ENCODE assay signal across 22 cellular contexts in genomic region chr9:128995791-128996190, GRCh38. TPM values are rescaled to one million over a fixed set of nuclear protein-coding genes. Genes with fewer than 3 reads are reported as not detected.
A peak's percentile ranks its signal among the peaks of the same experiment; 100 is the strongest.
DNase-seq lines count a peak whose midpoint lies in the region; FAIRE-seq and TF ChIP-seq lines count a peak whose summit lies in the region.
"Had no signal": no experiment of that assay in that cellular context is flagged by ENCODE, and none has a peak within 500 bp of the region (broad histone marks: within the 10 kb centered on the region; RNA-seq: fewer than 3 reads in every experiment).

No MANE protein-coding gene starts in this region.

- 53% methylated on average over 5 of the region's 5 CpGs for WGBS in mammary epithelial cell (ENCODE audit: low coverage, missing lambda C conversion rate)
- WGBS in thymus = 29% methylated on average over 5 of the region's 5 CpGs

- H2AFZ ChIP-seq in mammary epithelial cell (ENCODE audit: low read depth, low read length) = no peak overlapping the region

- H3K9me3 ChIP-seq in mammary epithelial cell (replicated peaks; ENCODE audit: insufficient read depth, low read length) = no peaks in the 10 kb centered on the region
- no peaks in the 10 kb centered on the region for H3K9me3 ChIP-seq in thymus (ENCODE audit: control insufficient read depth)
- H3K9me3 ChIP-seq: psoas muscle had no signal

- H3K4me1 ChIP-seq in mammary epithelial cell (ENCODE audit: insufficient read depth, low read length) = peaks cover 17% of the 10 kb centered on the region
- H3K4me1 ChIP-seq in thymus (ENCODE audit: control insufficient read depth, insufficient read depth, low read length) = peaks cover 15% of the 10 kb centered on the region
- H3K4me1 ChIP-seq: psoas muscle had no signal

- H3K27me3 Mint-ChIP-seq in MCF 10A (ENCODE audit: insufficient read depth, unreplicated experiment) = no peaks in the 10 kb centered on the region
- H3K27me3 Mint-ChIP-seq: activated T-helper 17 cell treated with anti-CD3 and anti-CD28 coated beads, Interleukin-2, amount 50 U/mL, for 72 hours; effector memory CD8-positive, alpha-beta T cell; type B pancreatic cell had no signal

- dilution Hi-C loops in mammary epithelial cell (cut with HindIII; ENCODE audit: low sequenced_read_pairs) = no loop called here

- H3K27ac Mint-ChIP-seq in MCF 10A (ENCODE audit: low read depth, unreplicated experiment) = no peak overlapping the region
- H3K27ac Mint-ChIP-seq: mesothelial cell of epicardium, type B pancreatic cell had no signal

- H3K4me2 ChIP-seq in mammary epithelial cell (ENCODE audit: insufficient read depth, low read depth, low read length) = no peak overlapping the region

- peaks cover 96% of the 10 kb centered on the region for H3K36me3 Mint-ChIP-seq in MCF 10A (ENCODE audit: insufficient read depth, unreplicated experiment)

- DNase-seq in mammary epithelial cell = peak; percentile 66
- no peak for DNase-seq in MCF 10A (ENCODE audit: unreplicated experiment)
- DNase-seq in NCI-H69 (lab: John Stamatoyannopoulos, UW) = peak; percentile 45
- no peak for DNase-seq in frontal cortex (ENCODE audit: low spot score in 2 of 2)
- no peak for DNase-seq in effector CD4-positive, alpha-beta T cell
- DNase-seq in stimulated activated CD4-positive, alpha-beta T cell treated with anti-CD3 and anti-CD28 coated beads, Interleukin-12 subunit alpha, Interleukin-12 subunit beta, amount 100 ng/mL, for 4 hours = no peak
- DNase-seq in HCEC 1CT = no peak
- DNase-seq: activated CD4-positive, CD25-positive, alpha-beta regulatory T cell treated with anti-CD3 and anti-CD28 coated beads, Interleukin-2, amount 50 U/mL, for 72 hours; effector memory CD8-positive, alpha-beta T cell; IMR-90; kidney glomerular epithelial cell; NCI-H2029; NCI-H526 treated with DMSO at 0.1 percent for 48 hours; PC-3; psoas muscle; stimulated activated naive CD4-positive, alpha-beta T cell treated with Interleukin-2 at 50 U/mL for 16 hours had no signal

- no peaks in the 10 kb centered on the region for H3K4me1 Mint-ChIP-seq in MCF 10A (ENCODE audit: insufficient read depth, unreplicated experiment)
- H3K4me1 Mint-ChIP-seq: activated T-helper 17 cell treated with anti-CD3 and anti-CD28 coated beads, Interleukin-2, amount 50 U/mL, for 72 hours; mesothelial cell of epicardium had no signal

- no peak overlapping the region for H3K4me3 ChIP-seq in mammary epithelial cell (replicated peaks in 1 of 3; ENCODE audit: insufficient read depth in 1 of 3, low read depth in 2 of 3, low read length in 3 of 3)
- H3K4me3 ChIP-seq in thymus (ENCODE audit: low read length) = no peak overlapping the region
- H3K4me3 ChIP-seq: psoas muscle had no signal

- no peaks in the 10 kb centered on the region for H4K20me1 ChIP-seq in mammary epithelial cell (ENCODE audit: insufficient read depth, low read length)

- H3K27ac ChIP-seq in mammary epithelial cell (ENCODE audit: insufficient read depth, low read depth, low read length) (peak overlapping the region; percentile 62), thymus (ENCODE audit: low read depth) (peak overlapping the region; percentile 64)
- H3K27ac ChIP-seq: HL-60, psoas muscle had no signal

- H3K9me3 Mint-ChIP-seq in MCF 10A (ENCODE audit: unreplicated experiment) = no peaks in the 10 kb centered on the region
- H3K9me3 Mint-ChIP-seq: activated T-helper 17 cell treated with anti-CD3 and anti-CD28 coated beads, Interleukin-2, amount 50 U/mL, for 72 hours; effector memory CD8-positive, alpha-beta T cell; mesothelial cell of epicardium; type B pancreatic cell had no signal

- intact Hi-C loops in mammary epithelial cell (cut with micrococcal nuclease) = no loop called here
- intact Hi-C loops in MCF 10A (cut with micrococcal nuclease) = no loop called here

- H3K36me3 ChIP-seq in mammary epithelial cell (ENCODE audit: insufficient read depth, low read length) (peaks cover 53% of the 10 kb centered on the region), thymus (ENCODE audit: control insufficient read depth, insufficient read depth) (peaks cover 82% of the 10 kb centered on the region)

- in situ Hi-C loops in mammary epithelial cell (cut with MboI; ENCODE audit: low sequenced_read_pairs in 2 of 2) = no loop called here

- FAIRE-seq in frontal cortex (lab: Jason Lieb, UNC) = peak; percentile 74
- FAIRE-seq: H54 had no signal

- BruUV-seq in mammary epithelial cell (replicated peaks; lab: Mats Ljungman, UMichigan) = no TSS peak
- BruUV-seq in MCF 10A (replicated peaks; lab: Mats Ljungman, UMichigan) = no TSS peak

- H3K27me3 ChIP-seq in mammary epithelial cell (ENCODE audit: insufficient read depth, low read length) (no peaks in the 10 kb centered on the region), thymus (ENCODE audit: control insufficient read depth, insufficient read depth) (no peaks in the 10 kb centered on the region)

- no peak overlapping the region for H3K4me3 Mint-ChIP-seq in MCF 10A (ENCODE audit: unreplicated experiment)
- H3K4me3 Mint-ChIP-seq: activated T-helper 17 cell treated with anti-CD3 and anti-CD28 coated beads, Interleukin-2, amount 50 U/mL, for 72 hours; effector memory CD8-positive, alpha-beta T cell; mesothelial cell of epicardium; type B pancreatic cell had no signal

- CTCF ChIA-PET in mammary epithelial cell (lab: Charles Lee; ENCODE audit: low non-redundant PET) = no interaction called here
- CTCF ChIA-PET in MCF 10A (lab: Yijun Ruan, JAX) = interaction anchor here (0.6 to 4.1 kb wide), 4 partner anchors 11 to 878 kb away, joined by 3 to 22 read pairs (median 4); partner anchors contain the start of gene SH3GLB2

- POLR2A ChIA-PET in MCF 10A (lab: Yijun Ruan, JAX) = interaction anchor here (0.9 to 1.2 kb wide), 2 partner anchors 9 to 19 kb away, joined by 3 to 4 read pairs; no protein-coding TSS in a partner anchor

- no peak overlapping the region for H3K9ac ChIP-seq in mammary epithelial cell (ENCODE audit: insufficient read depth, low read length)

- H3K79me2 ChIP-seq in mammary epithelial cell (ENCODE audit: insufficient read depth, low read length) = peaks cover 3% of the 10 kb centered on the region

- TF ChIP-seq CTCF in mammary epithelial cell (conservative IDR thresholded peaks at IDR 0.05 in 1 of 2, IDR thresholded peaks at IDR 0.05 in 1 of 2; ENCODE audit: extremely low read depth in 1 of 2, insufficient read depth in 1 of 2, low read depth in 1 of 2, low read length in 2 of 2) (no peak), MCF 10A (IDR thresholded peaks at IDR 0.05; ENCODE audit: unreplicated experiment) (no peak)

RNA-seq across cellular contexts. Expression of gene SH3GLB2, which starts 32.3 kb away (rescaled TPM):
- 10 to 100 TPM; 48.0 to 54.5 TPM for total RNA-seq in mammary epithelial cell
- polyA plus RNA-seq in mammary epithelial cell = 43.3 TPM
- polyA minus RNA-seq in mammary epithelial cell = 31.9 TPM
- total RNA-seq in MCF 10A (2022) = 51.7 and 58.3 TPM in 2 replicates
- total RNA-seq in frontal cortex = 60.3 TPM
- 134 TPM for polyA plus RNA-seq in thymus

RNA-seq across cellular contexts. Expression of gene MIGA2, which starts 40.6 kb away (rescaled TPM):
- total RNA-seq in mammary epithelial cell = 10 to 100 TPM; 16.3 to 24.7 TPM
- 14.3 TPM for polyA plus RNA-seq in mammary epithelial cell
- polyA minus RNA-seq in mammary epithelial cell = 3.3 TPM
- total RNA-seq in MCF 10A (2022) = 28.6 and 28.7 TPM in 2 replicates
- total RNA-seq in frontal cortex = 12.6 TPM
- 43.0 TPM for polyA plus RNA-seq in thymus

RNA-seq across cellular contexts. Expression of gene NUP188, which starts 48.3 kb away (rescaled TPM):
- total RNA-seq in mammary epithelial cell (10 to 100 TPM; 51.0 to 62.2 TPM), MCF 10A (2022) (47.3 and 54.9 TPM in 2 replicates), frontal cortex (22.0 TPM)
- polyA plus RNA-seq in mammary epithelial cell (67.7 TPM), thymus (19.2 TPM)
- 257 TPM for polyA minus RNA-seq in mammary epithelial cell

RNA-seq across cellular contexts. Expression of gene DOLK, which starts 48.4 kb away (rescaled TPM):
- 10 to 100 TPM; 22.0 TPM for total RNA-seq in mammary epithelial cell
- polyA plus RNA-seq in mammary epithelial cell = 41.3 TPM
- 33.3 TPM for polyA minus RNA-seq in mammary epithelial cell
- total RNA-seq in MCF 10A (2022) = 12.0 and 16.9 TPM in 2 replicates
- total RNA-seq in frontal cortex = 18.3 TPM
- 8.0 TPM for polyA plus RNA-seq in thymus

Comparison
In these comparisons a context has a peak if more than half of its experiments do, and no peak if none do; other contexts are left out.
1. DNase-seq: peak in mammary epithelial cell (single experiment) and NCI-H69 (single experiment); none in MCF 10A (single experiment), frontal cortex (0 of 2), effector CD4-positive, alpha-beta T cell (single experiment), stimulated activated CD4-positive, alpha-beta T cell treated with anti-CD3 and anti-CD28 coated beads, Interleukin-12 subunit alpha, Interleukin-12 subunit beta, amount 100 ng/mL, for 4 hours (single experiment) and HCEC 1CT (single experiment).